ENCODE assay signal across 34 cellular contexts in the genomic region with DNA sequence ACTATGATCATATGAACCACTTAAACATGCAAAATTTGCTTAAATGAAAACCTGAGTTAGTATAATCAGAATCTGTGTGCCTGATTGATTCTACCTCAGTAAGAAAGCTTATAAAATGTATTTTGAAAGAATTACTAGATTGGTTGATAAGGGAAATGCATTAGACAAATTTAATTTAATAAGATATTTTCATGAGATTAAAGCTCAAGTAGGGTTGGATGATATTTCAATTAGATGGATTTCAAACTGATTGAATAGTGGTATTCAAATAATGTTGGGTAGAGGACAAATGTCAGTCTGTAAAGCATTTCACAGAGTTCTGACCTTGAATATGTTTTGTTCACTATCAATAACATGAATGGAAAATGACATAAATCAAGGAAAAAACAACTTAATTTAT.
"Had no signal": no experiment of that assay in that cellular context is flagged by ENCODE, and none has a peak within 500 bp of the region (broad histone marks: within the 10 kb centered on the region; RNA-seq: fewer than 3 reads in every experiment).

No MANE protein-coding gene starts in this region.

- H3K27me3 ChIP-seq: MG63 had no signal

- H3K4me2 ChIP-seq: KMS-11 had no signal

- H3K36me3 ChIP-seq: MG63 had no signal

- DNase-seq: Karpas-422, Kasumi-1, MG63, MM.1S, MV-4-11, NCI-H1048, NCI-H1092, NCI-H1092 treated with DMSO at 0.1 percent for 48 hours, NCI-H1105, NCI-H1105 treated with DMSO at 0.1 percent for 48 hours, NCI-H1417, NCI-H1417 treated with DMSO at 0.1 percent for 48 hours, NCI-H1436, NCI-H1436 treated with DMSO at 0.1 percent for 48 hours, NCI-H146, NCI-H1694, NCI-H1694 treated with DMSO at 0.1 percent for 48 hours, NCI-H187, NCI-H187 treated with DMSO at 0.1 percent for 48 hours, NCI-H1930, NCI-H2029, NCI-H2029 treated with DMSO at 0.1 percent for 48 hours, NCI-H2081, NCI-H2081 treated with DMSO at 0.1 percent for 48 hours, NCI-H2107, NCI-H2171, NCI-H2171 treated with DMSO at 0.1 percent for 48 hours, NCI-H2227 treated with DMSO at 0.1 percent for 48 hours, NCI-H226, NCI-H345, NCI-H446, NCI-H446 treated with DMSO at 0.1 percent for 48 hours, NCI-H510A had no signal

- H3K9me3 ChIP-seq: MG63 had no signal

- H3K4me3 ChIP-seq: MG63 had no signal

- H3K9ac ChIP-seq: KMS-11 had no signal

- H3K27ac ChIP-seq: KMS-11 had no signal
